In the genomic region with DNA sequence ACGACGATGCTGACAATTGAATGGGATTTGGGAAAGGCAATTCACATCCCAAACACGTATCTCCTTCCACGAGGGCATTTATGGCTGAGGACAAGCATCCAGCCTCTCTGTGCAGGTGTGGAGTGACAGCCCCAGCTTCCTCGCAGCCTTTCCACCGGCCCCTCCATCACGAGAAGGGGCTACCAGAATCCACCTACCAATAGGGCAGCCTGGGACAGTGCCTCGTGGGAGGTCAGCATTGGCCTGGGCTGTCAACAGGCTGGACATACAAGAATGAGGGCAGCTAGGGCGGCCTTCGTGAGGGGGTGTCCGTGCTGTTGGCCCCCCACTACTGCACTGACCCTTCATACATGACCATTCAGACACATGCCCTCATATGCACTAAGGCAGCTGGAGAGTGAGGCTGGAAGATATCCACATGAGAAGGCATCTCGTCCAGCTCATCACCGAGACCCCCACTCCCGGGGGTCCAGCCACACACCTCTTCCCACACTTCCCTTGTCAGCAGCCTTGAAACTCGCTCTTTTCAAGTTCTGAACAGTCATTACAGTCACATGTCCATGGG, we compare ENCODE assay signal across 15 cellular contexts.
DNase-seq lines count a peak whose midpoint lies in the region; ATAC-seq, FAIRE-seq and TF ChIP-seq lines count a peak whose summit lies in the region.
"Had no signal": no experiment of that assay in that cellular context is flagged by ENCODE, and none has a peak within 500 bp of the region (broad histone marks: within the 10 kb centered on the region; RNA-seq: fewer than 3 reads in every experiment).

No MANE protein-coding gene starts in this region.

- no peak overlapping the region for H3K4me3 ChIP-seq in BE2C (ENCODE audit: low read depth, low read length)
- no peak overlapping the region for H3K4me3 ChIP-seq in kidney (ENCODE audit: low read length in 2 of 2)
- no peak overlapping the region for H3K4me3 ChIP-seq in sigmoid colon
- H3K4me3 ChIP-seq: BLaER1 had no signal

- intact Hi-C loops in CD14-positive monocyte (cut with micrococcal nuclease) = no loop called here
- intact Hi-C loops in kidney (cut with DNase I) = no loop called here
- intact Hi-C loops in sigmoid colon (cut with DNase I) = no loop called here

- H3K4me3 Mint-ChIP-seq in CD14-positive monocyte = no peak overlapping the region
- H3K4me3 Mint-ChIP-seq: CD4-positive, alpha-beta memory T cell had no signal

- H3K27me3 Mint-ChIP-seq in CD14-positive monocyte (ENCODE audit: low read depth in 3 of 3) = peaks cover 5 to 11% (median 10%) of the 10 kb centered on the region in 3 donors

- FAIRE-seq in kidney (lab: Jason Lieb, UNC) = no peak
- FAIRE-seq: G401.6, GM12892, GM19239 had no signal

- no peak overlapping the region for H3K27ac Mint-ChIP-seq in CD14-positive monocyte

- DNase-seq in BE2C = peak; percentile 1
- DNase-seq in CD14-positive monocyte (ENCODE audit: low spot score) = peak; percentile 38
- DNase-seq in kidney = peak; percentile 35
- peak; percentile 22 for DNase-seq in sigmoid colon
- DNase-seq in NCI-H2171 treated with DMSO at 0.1 percent for 48 hours (lab: John Stamatoyannopoulos, UW) = no peak
- no peak for DNase-seq in EL
- DNase-seq: CD4-positive, alpha-beta memory T cell; DMS79 had no signal

- no peaks in the 10 kb centered on the region for H3K4me1 Mint-ChIP-seq in CD14-positive monocyte

- H3K4me1 ChIP-seq in BE2C (no peaks in the 10 kb centered on the region), kidney (ENCODE audit: control insufficient read depth in 1 of 2, insufficient read depth in 1 of 2, low read depth in 1 of 2, low read length in 2 of 2) (no peaks in the 10 kb centered on the region), sigmoid colon (no peaks in the 10 kb centered on the region)

- TF ChIP-seq EP300 in sigmoid colon (IDR thresholded peaks at IDR 0.05) = no peak

- H3K27me3 ChIP-seq in BE2C (no peaks in the 10 kb centered on the region), sigmoid colon (peaks cover 0 to 16% (median 0%) of the 10 kb centered on the region in 3 donors)
- H3K27me3 ChIP-seq: BLaER1 had no signal

- TF ChIP-seq POLR2A in sigmoid colon (IDR thresholded peaks at IDR 0.05) = no peak

- H3K9me3 ChIP-seq in BE2C = no peaks in the 10 kb centered on the region
- no peaks in the 10 kb centered on the region for H3K9me3 ChIP-seq in kidney (ENCODE audit: control insufficient read depth in 1 of 2, low read length in 2 of 2)
- H3K9me3 ChIP-seq in sigmoid colon = no peaks in the 10 kb centered on the region
- H3K9me3 ChIP-seq: BLaER1 had no signal

- H3K36me3 ChIP-seq in BE2C (no peaks in the 10 kb centered on the region), kidney (ENCODE audit: control insufficient read depth in 1 of 2, insufficient read depth in 2 of 2, low read length in 2 of 2) (no peaks in the 10 kb centered on the region), sigmoid colon (no peaks in the 10 kb centered on the region)
- H3K36me3 ChIP-seq: BLaER1 had no signal

- no peaks in the 10 kb centered on the region for H3K36me3 Mint-ChIP-seq in CD14-positive monocyte
- H3K36me3 Mint-ChIP-seq: CD4-positive, alpha-beta memory T cell had no signal

- H3K27ac ChIP-seq in kidney (ENCODE audit: low read depth in 2 of 2, low read length in 2 of 2) = no peak overlapping the region
- H3K27ac ChIP-seq in sigmoid colon = no peak overlapping the region
- H3K27ac ChIP-seq: BLaER1, HL-60 had no signal

- TF ChIP-seq CTCF in BE2C (IDR thresholded peaks at IDR 0.05; ENCODE audit: low read depth, low read length) = no peak
- no peak for TF ChIP-seq CTCF in CD14-positive monocyte (IDR thresholded peaks at IDR 0.05)
- TF ChIP-seq CTCF in kidney (IDR thresholded peaks at IDR 0.05; ENCODE audit: borderline replicate concordance, extremely low read depth, insufficient read depth) = no peak
- no peak for TF ChIP-seq CTCF in sigmoid colon (IDR thresholded peaks at IDR 0.05)

- WGBS in sigmoid colon, 2 donors = 72 to 86% methylated on average over 15 of the region's 15 CpGs

- peaks cover 0 to 4% (median 0%) of the 10 kb centered on the region in 7 donors for H3K9me3 Mint-ChIP-seq in CD14-positive monocyte

- ATAC-seq in GM21737 (IDR thresholded peaks at IDR 0.05; ENCODE audit: unreplicated experiment) = no peak
- ATAC-seq: HCT116 had no signal

- no peak overlapping the region for H3K9ac ChIP-seq in kidney (ENCODE audit: low read length in 2 of 2)
- H3K9ac ChIP-seq: BLaER1 had no signal

Comparison
In these comparisons a context has a peak if more than half of its experiments do, and no peak if none do; other contexts are left out.
1. DNase-seq: peak in BE2C (single experiment), CD14-positive monocyte (single experiment), kidney (single experiment) and sigmoid colon (single experiment); none in NCI-H2171 treated with DMSO at 0.1 percent for 48 hours (single experiment) and EL (single experiment).